8 cellular contexts compared by ENCODE assay signal in the genomic region with DNA sequence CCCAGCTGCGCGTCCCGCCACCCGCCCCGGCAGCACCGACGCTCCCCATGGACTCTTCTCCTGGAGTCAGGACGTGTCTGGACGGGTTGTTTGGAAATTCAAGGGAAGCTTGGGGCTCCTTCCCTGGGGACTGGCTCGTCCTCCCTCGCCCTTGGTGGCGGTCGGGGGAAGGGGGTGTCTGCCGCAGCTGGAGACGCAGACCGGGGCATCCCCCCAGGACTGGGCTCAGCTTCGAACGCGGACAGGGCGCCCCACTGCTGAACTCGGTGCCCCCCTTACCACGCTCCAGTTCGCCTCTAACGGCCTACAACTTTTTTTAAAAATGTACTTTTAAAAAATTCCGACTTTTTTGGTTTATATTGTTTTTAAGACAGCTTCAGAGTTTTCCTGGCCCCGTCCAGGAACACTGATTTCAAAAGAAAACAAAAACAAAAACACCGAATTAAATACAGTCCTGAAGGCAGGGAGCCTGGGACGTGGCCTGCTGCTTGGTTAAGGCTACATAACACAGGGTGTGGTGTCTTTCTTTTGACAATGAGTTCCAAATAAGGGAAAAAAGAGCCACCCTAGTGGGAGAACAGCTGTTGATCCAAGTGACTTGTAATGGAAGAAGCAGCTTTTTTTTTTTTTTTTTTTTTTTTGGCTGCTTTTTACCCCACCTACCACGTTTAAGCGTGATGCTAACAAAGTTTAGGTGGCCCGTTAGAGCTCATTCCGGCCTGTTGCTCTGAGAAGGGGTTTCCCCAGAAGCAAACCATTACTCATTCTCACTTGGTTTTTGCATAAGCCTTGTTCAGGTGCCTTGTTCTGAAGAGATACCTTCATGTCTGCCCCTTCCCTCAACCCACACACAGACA. TPM values are rescaled to one million over a fixed set of nuclear protein-coding genes. Genes with fewer than 3 reads are reported as not detected.
A peak's percentile ranks its signal among the peaks of the same experiment; 100 is the strongest.
DNase-seq lines count a peak whose midpoint lies in the region; ATAC-seq and TF ChIP-seq lines count a peak whose summit lies in the region.

No MANE protein-coding gene starts in this region.

- H3K27me3 Mint-ChIP-seq in neural crest cell (ENCODE audit: low read depth): peaks cover 19% of the 10 kb centered on the region

- H3K4me1 Mint-ChIP-seq in neural crest cell: peaks cover 7% of the 10 kb centered on the region

- H3K27ac ChIP-seq in esophagus squamous epithelium (peak overlapping the region; percentile 93 to 98 (median 95)), thymus (ENCODE audit: low read depth) (peak overlapping the region; percentile 97)

- H3K4me3 Mint-ChIP-seq in neural crest cell: no peak overlapping the region

- no peaks in the 10 kb centered on the region for H3K9me3 Mint-ChIP-seq in neural crest cell

- DNase-seq in NCI-H82 (lab: John Stamatoyannopoulos, UW) (peak; percentile 34), NCI-H82 treated with DMSO at 0.1 percent for 48 hours (lab: John Stamatoyannopoulos, UW; ENCODE audit: unreplicated experiment) (no peak), NCI-H446 (lab: John Stamatoyannopoulos, UW) (peak; percentile 26 to 69), activated T-cell treated with anti-CD3 and anti-CD28 coated beads for 4 hours (peak; percentile 47), esophagus squamous epithelium (lab: John Stamatoyannopoulos, UW) (no peak), neural crest cell (ENCODE audit: low read depth, low spot score) (no peak)

- no peaks in the 10 kb centered on the region for H3K27me3 ChIP-seq in esophagus squamous epithelium
- H3K27me3 ChIP-seq in thymus (ENCODE audit: control insufficient read depth, insufficient read depth): no peaks in the 10 kb centered on the region

- 1 to 2% methylated on average over 16 to 19 of the region's 32 CpGs for WGBS in esophagus squamous epithelium, 2 donors
- WGBS in thymus: 7% methylated on average over 32 of the region's 32 CpGs

- ATAC-seq in HG02870 (IDR thresholded peaks at IDR 0.05; ENCODE audit: unreplicated experiment): peak; percentile 67

- no peaks in the 10 kb centered on the region for H3K36me3 Mint-ChIP-seq in neural crest cell (ENCODE audit: low read depth)

- H3K9me3 ChIP-seq in esophagus squamous epithelium (no peaks in the 10 kb centered on the region), thymus (ENCODE audit: control insufficient read depth) (no peaks in the 10 kb centered on the region)

- no peak overlapping the region for H3K27ac Mint-ChIP-seq in neural crest cell (ENCODE audit: unreplicated experiment)

- peak in 2 of 4 donors; percentile 48 to 52 for TF ChIP-seq POLR2A in esophagus squamous epithelium (IDR thresholded peaks at IDR 0.05)

- H3K4me3 ChIP-seq in esophagus squamous epithelium: peak overlapping the region; percentile 72 to 96 (median 88)
- peak overlapping the region; percentile 90 for H3K4me3 ChIP-seq in thymus (ENCODE audit: low read length)

- TF ChIP-seq CTCF in esophagus squamous epithelium (IDR thresholded peaks at IDR 0.05): no peak
- TF ChIP-seq CTCF in neural crest cell (conservative IDR thresholded peaks at IDR 0.05): peak; percentile 9

- no peaks in the 10 kb centered on the region for H3K36me3 ChIP-seq in esophagus squamous epithelium
- H3K36me3 ChIP-seq in thymus (ENCODE audit: control insufficient read depth, insufficient read depth): no peaks in the 10 kb centered on the region

- H3K4me1 ChIP-seq in esophagus squamous epithelium (peaks cover 0 to 50% (median 5%) of the 10 kb centered on the region in 3 donors), thymus (ENCODE audit: control insufficient read depth, insufficient read depth, low read length) (peaks cover 27% of the 10 kb centered on the region)

- intact Hi-C loops in esophagus squamous epithelium (cut with DNase I): loop anchor here (10.0 kb wide), 1 partner anchor 107 kb away; no protein-coding TSS in a partner anchor

RNA-seq across cellular contexts. Expression of gene DIPK1A, which starts 0.9 kb away (rescaled TPM):
- total RNA-seq in esophagus squamous epithelium (1 to 10 TPM; 3.1 to 9.9 (median 4.9) TPM), neural crest cell (2.0 and 2.3 TPM in 2 replicates)
- polyA plus RNA-seq in thymus: 13.1 TPM

Comparison
In these comparisons a context has a peak if more than half of its experiments do, and no peak if none do; other contexts are left out.
1. DNase-seq: peak in NCI-H82 (single experiment), NCI-H446 (2 of 2) and activated T-cell treated with anti-CD3 and anti-CD28 coated beads for 4 hours (single experiment); none in NCI-H82 treated with DMSO at 0.1 percent for 48 hours (single experiment), esophagus squamous epithelium (single experiment) and neural crest cell (single experiment).